In the genomic region with DNA sequence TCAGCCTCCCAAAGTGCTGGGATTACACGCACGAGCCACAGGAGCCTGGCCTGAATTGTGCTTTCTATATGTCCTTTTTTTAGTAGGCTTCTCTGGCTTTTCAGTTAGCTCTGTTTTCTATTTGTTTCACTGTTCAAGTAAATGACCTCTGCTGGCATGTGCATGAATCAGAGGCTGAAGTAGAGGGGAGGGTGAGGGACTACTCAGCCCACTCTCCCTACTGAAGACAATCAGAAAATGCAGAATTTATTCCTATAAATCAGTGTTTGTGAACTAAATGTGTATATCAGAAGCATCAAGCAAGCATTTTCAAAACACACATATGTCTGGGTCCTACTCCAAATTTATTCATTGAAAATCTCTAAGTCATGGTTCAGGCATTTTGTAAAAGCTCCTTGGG, we compare ENCODE assay signal across 22 cellular contexts. TPM values are rescaled to one million over a fixed set of nuclear protein-coding genes. Genes with fewer than 3 reads are reported as not detected.
A peak's percentile ranks its signal among the peaks of the same experiment; 100 is the strongest.
DNase-seq lines count a peak whose midpoint lies in the region; ATAC-seq and TF ChIP-seq lines count a peak whose summit lies in the region.
"Had no signal": no experiment of that assay in that cellular context is flagged by ENCODE, and none has a peak within 500 bp of the region (broad histone marks: within the 10 kb centered on the region; RNA-seq: fewer than 3 reads in every experiment).

No MANE protein-coding gene starts in this region.

- H3K4me3 Mint-ChIP-seq in naive thymus-derived CD8-positive, alpha-beta T cell: peak overlapping the region in 1 of 10 donors; percentile 26
- H3K4me3 Mint-ChIP-seq: T-helper 1 cell treated with Interleukin-12 subunit alpha and Interleukin-12 subunit beta and Interleukin-4 antibody, amounts not matched to agents 30 μg/mL and 1 μg/mL, for 36 hours had no signal

- ATAC-seq in naive thymus-derived CD8-positive, alpha-beta T cell: no peak
- ATAC-seq: activated CD4-positive, CD25-positive, alpha-beta regulatory T cell treated with anti-CD3 and anti-CD28 coated beads, Interleukin-2, amount 50 U/mL, for 24 hours; HepG2; left colon; pancreas had no signal

- intact Hi-C loops in vagina (cut with DNase I): no loop called here

- H3K27ac ChIP-seq in epithelial cell of prostate (peak overlapping the region; percentile 9), vagina (no peak overlapping the region)
- H3K27ac ChIP-seq: pancreas, skin epidermis, suprapubic skin had no signal

- H3K36me3 Mint-ChIP-seq in naive thymus-derived CD8-positive, alpha-beta T cell: peaks cover 0 to 17% (median 2%) of the 10 kb centered on the region in 3 donors

- TF ChIP-seq CTCF in vagina (IDR thresholded peaks at IDR 0.05): no peak

- H3K9ac ChIP-seq in adipocyte (ENCODE audit: low read length): peak overlapping the region; percentile 25

- H3K4me1 ChIP-seq in adipocyte (ENCODE audit: control insufficient read depth, insufficient read depth, low read length) (peaks cover 33% of the 10 kb centered on the region), vagina (no peaks in the 10 kb centered on the region)
- H3K4me1 ChIP-seq: Caco-2, pancreas, suprapubic skin had no signal

- H3K27me3 Mint-ChIP-seq in naive thymus-derived CD8-positive, alpha-beta T cell: no peaks in the 10 kb centered on the region

- H3K27me3 ChIP-seq in adipocyte (replicated peaks; ENCODE audit: control insufficient read depth, insufficient read depth, low read length) (no peaks in the 10 kb centered on the region), vagina (no peaks in the 10 kb centered on the region)
- H3K27me3 ChIP-seq: pancreas, suprapubic skin had no signal

- peak overlapping the region; percentile 42 to 87 (median 76) for H3K27ac Mint-ChIP-seq in naive thymus-derived CD8-positive, alpha-beta T cell
- H3K27ac Mint-ChIP-seq: activated T-helper 2 cell treated with anti-CD3 and anti-CD28 coated beads, Interferon-gamma antibody, Interleukin-2, Interleukin-4, amounts not matched to agents 10 μg/mL and 5 μg/mL and 100 μg/mL, durations not matched to agents 14 hours and 24 hours and 36 hours had no signal

- no peak for TF ChIP-seq POLR2A in vagina (IDR thresholded peaks at IDR 0.05)

- H3K9me3 Mint-ChIP-seq in naive thymus-derived CD8-positive, alpha-beta T cell: no peaks in the 10 kb centered on the region
- H3K9me3 Mint-ChIP-seq: activated T-helper 2 cell treated with anti-CD3 and anti-CD28 coated beads, Interferon-gamma antibody, Interleukin-2, Interleukin-4, amounts not matched to agents 10 μg/mL and 5 μg/mL and 100 μg/mL, durations not matched to agents 14 hours and 24 hours and 36 hours; T-helper 1 cell treated with Interleukin-12 subunit alpha and Interleukin-12 subunit beta and Interleukin-4 antibody, amounts not matched to agents 30 μg/mL and 1 μg/mL, for 36 hours had no signal

- H3K9me3 ChIP-seq in adipocyte (ENCODE audit: control insufficient read depth, low read length) (no peaks in the 10 kb centered on the region), vagina (no peaks in the 10 kb centered on the region)
- H3K9me3 ChIP-seq: Caco-2, pancreas, suprapubic skin had no signal

- peaks cover 8 to 38% (median 21%) of the 10 kb centered on the region in 4 donors for H3K4me1 Mint-ChIP-seq in naive thymus-derived CD8-positive, alpha-beta T cell

- DNase-seq in GM03348 (ENCODE audit: low spot score) (peak; percentile 14), adipocyte (ENCODE audit: low read depth) (peak; percentile 71), epithelial cell of prostate (ENCODE audit: low read depth, low spot score) (no peak), pons (ENCODE audit: low spot score) (no peak), RPMI8226 (no peak), NCI-H2171 treated with DMSO at 0.1 percent for 48 hours (lab: John Stamatoyannopoulos, UW) (no peak), vagina (ENCODE audit: extremely low spot score in 2 of 2) (no peak)
- no peak for DNase-seq in naive thymus-derived CD8-positive, alpha-beta T cell
- DNase-seq: Caco-2; left colon; NCI-H1694 treated with DMSO at 0.1 percent for 48 hours; NCI-H446; NK-92 treated with Interleukin-12 subunit alpha and Interleukin-12 subunit beta, amount 100 ng/mL, for 24 hours; pancreas; stimulated activated CD4-positive, alpha-beta T cell treated with anti-CD3 and anti-CD28 coated beads, Interleukin-4, amount 100 ng/mL, for 24 hours; stimulated activated CD8-positive, alpha-beta memory T cell treated with anti-CD3 and anti-CD28 coated beads, Interleukin-4, amount 100 ng/mL, for 48 hours had no signal

- H3K4me3 ChIP-seq in adipocyte (ENCODE audit: low read length) (no peak overlapping the region), vagina (no peak overlapping the region)
- H3K4me3 ChIP-seq: pancreas, skin epidermis, suprapubic skin had no signal

- H3K36me3 ChIP-seq in adipocyte (ENCODE audit: control insufficient read depth, insufficient read depth, low read length, severe bottlenecking): peaks cover 49% of the 10 kb centered on the region
- peaks cover 0 to 6% of the 10 kb centered on the region in 2 donors for H3K36me3 ChIP-seq in vagina
- H3K36me3 ChIP-seq: pancreas had no signal

- POLR2A ChIA-PET in naive thymus-derived CD8-positive, alpha-beta T cell (lab: Charles Lee): interaction anchor here (0.6 to 2.0 kb wide), 4 partner anchors 11 to 53 kb away, joined by 3 to 11 read pairs (median 4); no protein-coding TSS in a partner anchor

RNA-seq across cellular contexts. Expression of gene ZMAT3, which starts 45.0 kb away (rescaled TPM):
- total RNA-seq in naive thymus-derived CD8-positive, alpha-beta T cell: 10 to 100 TPM; 17.7 to 22.8 TPM
- 10 to 100 TPM; 15.1 to 16.3 (median 15.7) TPM for polyA plus RNA-seq in naive thymus-derived CD8-positive, alpha-beta T cell
- 9.6 TPM for total RNA-seq in vagina

Comparison
In these comparisons a context has a peak if more than half of its experiments do, and no peak if none do; other contexts are left out.
1. DNase-seq: peak in GM03348 (single experiment) and adipocyte (single experiment); none in epithelial cell of prostate (single experiment), naive thymus-derived CD8-positive, alpha-beta T cell (0 of 10), pons (single experiment), RPMI8226 (single experiment), NCI-H2171 treated with DMSO at 0.1 percent for 48 hours (single experiment) and vagina (0 of 2).